19 cellular contexts compared by ENCODE assay signal in genomic region chr18:54416459-54416858, GRCh38. TPM values are rescaled to one million over a fixed set of nuclear protein-coding genes. Genes with fewer than 3 reads are reported as not detected.
DNase-seq lines count a peak whose midpoint lies in the region; ATAC-seq and TF ChIP-seq lines count a peak whose summit lies in the region.
"Had no signal": no experiment of that assay in that cellular context is flagged by ENCODE, and none has a peak within 500 bp of the region (broad histone marks: within the 10 kb centered on the region; RNA-seq: fewer than 3 reads in every experiment).

No MANE protein-coding gene starts in this region.

- no peak overlapping the region for H3K9ac ChIP-seq in SK-N-MC (ENCODE audit: insufficient read length)

- intact Hi-C loops in ovary (cut with DNase I): no loop called here
- intact Hi-C loops in activated CD8-positive, alpha-beta T cell treated with anti-CD3 and anti-CD28 coated beads for 36 hours (cut with micrococcal nuclease): no loop called here
- intact Hi-C loops in spleen (cut with DNase I; ENCODE audit: low total_unique reads): no loop called here

- CTCF ChIA-PET in activated CD8-positive, alpha-beta T cell treated with anti-CD3 and anti-CD28 coated beads for 36 hours (lab: Charles Lee): no interaction called here

- H3K4me1 ChIP-seq in ovary (ENCODE audit: insufficient read depth): no peaks in the 10 kb centered on the region
- no peaks in the 10 kb centered on the region for H3K4me1 ChIP-seq in spleen
- H3K4me1 ChIP-seq: esophagus muscularis mucosa, thyroid gland had no signal

- no peak for TF ChIP-seq EP300 in ovary (IDR thresholded peaks at IDR 0.05)

- H3K27me3 ChIP-seq in ovary: no peaks in the 10 kb centered on the region
- no peaks in the 10 kb centered on the region for H3K27me3 ChIP-seq in spleen (replicated peaks in 1 of 7)
- H3K27me3 ChIP-seq: esophagus muscularis mucosa, thyroid gland had no signal

- DNase-seq in Daoy (ENCODE audit: low read depth) (peak; percentile 4), SK-N-MC (ENCODE audit: low read depth, low spot score) (peak; percentile 26), fibroblast of pulmonary artery (ENCODE audit: low read depth) (peak; percentile 70), renal cortical epithelial cell (ENCODE audit: low read depth) (peak; percentile 94), ovary (no peak), spleen (no peak)
- no peak for DNase-seq in activated CD8-positive, alpha-beta T cell treated with anti-CD3 and anti-CD28 coated beads for 36 hours
- DNase-seq: activated CD4-positive, alpha-beta T cell treated with anti-CD3 and anti-CD28 coated beads, Interleukin-2, amount 50 U/mL, for 48 hours; activated effector memory CD4-positive, alpha-beta T cell treated with Interleukin-2 at 50 U/mL for 16 hours; cerebellar nuclear complex; DMS 273 treated with DMSO at 0.1 percent for 48 hours; NCI-H1417; NCI-H524 treated with DMSO at 0.1 percent for 48 hours; stimulated activated CD4-positive, alpha-beta T cell treated with anti-CD3 and anti-CD28 coated beads, Interleukin-12 subunit alpha, Interleukin-12 subunit beta, amount 100 ng/mL, for 4 hours; thyroid gland had no signal

- H3K27ac Mint-ChIP-seq in activated CD8-positive, alpha-beta T cell treated with anti-CD3 and anti-CD28 coated beads for 36 hours: no peak overlapping the region
- H3K27ac Mint-ChIP-seq: natural killer cell treated with Interleukin-12 subunit alpha and Interleukin-12 subunit beta and Interleukin-15 and Interleukin-18, amount 100 ng/mL, for 72 hours had no signal

- TF ChIP-seq CTCF in fibroblast of pulmonary artery (IDR thresholded peaks at IDR 0.05; ENCODE audit: low read length, missing control alignments) (no peak), ovary (IDR thresholded peaks at IDR 0.05) (no peak), spleen (IDR thresholded peaks at IDR 0.05 in 8 of 11, conservative IDR thresholded peaks at IDR 0.05 in 3 of 11) (no peak)
- TF ChIP-seq CTCF in activated CD8-positive, alpha-beta T cell treated with anti-CD3 and anti-CD28 coated beads for 36 hours (IDR thresholded peaks at IDR 0.05): no peak

- no peak for ATAC-seq in activated CD8-positive, alpha-beta T cell treated with anti-CD3 and anti-CD28 coated beads for 36 hours
- ATAC-seq in HG03097 (IDR thresholded peaks at IDR 0.05; ENCODE audit: low FRiP score, unreplicated experiment): no peak
- ATAC-seq: natural killer cell treated with Interleukin-12 subunit alpha and Interleukin-12 subunit beta and Interleukin-15 and Interleukin-18, amount 100 ng/mL, for 72 hours had no signal

- POLR2A ChIA-PET in activated CD8-positive, alpha-beta T cell treated with anti-CD3 and anti-CD28 coated beads for 36 hours (lab: Charles Lee): no interaction called here

- H3K4me3 ChIP-seq in SK-N-MC (peak overlapping the region; percentile 36), fibroblast of pulmonary artery (replicated peaks; ENCODE audit: low read depth, low read length) (no peak overlapping the region), ovary (no peak overlapping the region), spleen (no peak overlapping the region)
- H3K4me3 ChIP-seq: esophagus muscularis mucosa, thyroid gland had no signal

- H3K9me3 Mint-ChIP-seq in activated CD8-positive, alpha-beta T cell treated with anti-CD3 and anti-CD28 coated beads for 36 hours: no peaks in the 10 kb centered on the region
- H3K9me3 Mint-ChIP-seq: natural killer cell treated with Interleukin-12 subunit alpha and Interleukin-12 subunit beta and Interleukin-15 and Interleukin-18, amount 100 ng/mL, for 72 hours had no signal

- H3K9me3 ChIP-seq in SK-N-MC (ENCODE audit: low read depth, low read length) (no peaks in the 10 kb centered on the region), ovary (no peaks in the 10 kb centered on the region), spleen (no peaks in the 10 kb centered on the region)
- H3K9me3 ChIP-seq: esophagus muscularis mucosa, thyroid gland had no signal

- peak overlapping the region; percentile 76 for H3K27ac ChIP-seq in SK-N-MC
- no peak overlapping the region for H3K27ac ChIP-seq in ovary
- H3K27ac ChIP-seq in spleen: no peak overlapping the region
- H3K27ac ChIP-seq: esophagus muscularis mucosa, thyroid gland had no signal

- no peaks in the 10 kb centered on the region for H3K4me1 Mint-ChIP-seq in activated CD8-positive, alpha-beta T cell treated with anti-CD3 and anti-CD28 coated beads for 36 hours (ENCODE audit: low read depth)

- TF ChIP-seq POLR2A in ovary (IDR thresholded peaks at IDR 0.05) (no peak), spleen (IDR thresholded peaks at IDR 0.05) (no peak)

- H3K36me3 ChIP-seq in SK-N-MC (ENCODE audit: insufficient read depth, low read length): no peaks in the 10 kb centered on the region
- H3K36me3 ChIP-seq in ovary: no peaks in the 10 kb centered on the region
- H3K36me3 ChIP-seq in spleen: no peaks in the 10 kb centered on the region
- H3K36me3 ChIP-seq: esophagus muscularis mucosa, thyroid gland had no signal

- H3K27me3 Mint-ChIP-seq in activated CD8-positive, alpha-beta T cell treated with anti-CD3 and anti-CD28 coated beads for 36 hours: peaks cover 5% of the 10 kb centered on the region

- no peaks in the 10 kb centered on the region for H3K36me3 Mint-ChIP-seq in activated CD8-positive, alpha-beta T cell treated with anti-CD3 and anti-CD28 coated beads for 36 hours (ENCODE audit: low read depth)
- H3K36me3 Mint-ChIP-seq: natural killer cell treated with Interleukin-12 subunit alpha and Interleukin-12 subunit beta and Interleukin-15 and Interleukin-18, amount 100 ng/mL, for 72 hours had no signal

- no peak overlapping the region for H3K4me3 Mint-ChIP-seq in activated CD8-positive, alpha-beta T cell treated with anti-CD3 and anti-CD28 coated beads for 36 hours
- H3K4me3 Mint-ChIP-seq: natural killer cell treated with Interleukin-12 subunit alpha and Interleukin-12 subunit beta and Interleukin-15 and Interleukin-18, amount 100 ng/mL, for 72 hours had no signal

- WGBS in ovary, 3 donors: 6 to 15% (median 7%) methylated on average over 2 of the region's 2 CpGs
- 91 to 97% (median 95%) methylated on average over 2 of the region's 2 CpGs for WGBS in spleen, 5 donors

RNA-seq across cellular contexts. Expression of gene C18orf54, which starts 58.8 kb away (rescaled TPM):
- 5.8 and 7.7 TPM in 2 replicates for total RNA-seq in Daoy (2014; rRNA removed; shearing (Covaris generic))
- total RNA-seq in renal cortical epithelial cell (4.3 and 10.6 TPM in 2 replicates), ovary (1 to 10 TPM; 1.2 to 2.5 (median 1.9) TPM), spleen (1 to 10 TPM; 2.9 to 4.3 (median 3.6) TPM)
- polyA plus RNA-seq in ovary (1 to 10 TPM in 1 of 2 donors, under 1 TPM in 1; 0.87 to 1.8 TPM), spleen (1 to 10 TPM in 1 of 3 donors, under 1 TPM in 2; 0.67 to 1.1 (median 0.97) TPM)
- total RNA-seq in activated CD8-positive, alpha-beta T cell treated with anti-CD3 and anti-CD28 coated beads for 36 hours: 1 to 10 TPM; 7.3 to 7.6 TPM

RNA-seq across cellular contexts. Expression of gene STARD6, which starts 58.8 kb away (rescaled TPM):
- 0.11 TPM in 1 of 2 replicates, not detected in the other for total RNA-seq in Daoy (2014; rRNA removed; shearing (Covaris generic))
- total RNA-seq in renal cortical epithelial cell (0.15 and 0.69 TPM in 2 replicates), ovary (not detected), spleen (not detected)
- polyA plus RNA-seq in ovary (not detected), spleen (not detected)
- total RNA-seq in activated CD8-positive, alpha-beta T cell treated with anti-CD3 and anti-CD28 coated beads for 36 hours: not detected
- total RNA-seq: esophagus muscularis mucosa; H4; natural killer cell treated with Interleukin-12 subunit alpha and Interleukin-12 subunit beta and Interleukin-15 and Interleukin-18, amount 100 ng/mL, for 72 hours; thyroid gland had no signal

Comparison
In these comparisons a context has a peak if more than half of its experiments do, and no peak if none do; other contexts are left out.
1. DNase-seq: peak in Daoy (single experiment), SK-N-MC (single experiment), fibroblast of pulmonary artery (single experiment) and renal cortical epithelial cell (single experiment); none in ovary (0 of 5), activated CD8-positive, alpha-beta T cell treated with anti-CD3 and anti-CD28 coated beads for 36 hours (single experiment) and spleen (single experiment).